In genomic region chr17:42313773-42314566, GRCh38 we compare ENCODE assay signal across 11 cellular contexts. TPM values are rescaled to one million over a fixed set of nuclear protein-coding genes. Genes with fewer than 3 reads are reported as not detected.
A peak's percentile ranks its signal among the peaks of the same experiment; 100 is the strongest.
DNase-seq lines count a peak whose midpoint lies in the region; ATAC-seq and TF ChIP-seq lines count a peak whose summit lies in the region.
"Had no signal": no experiment of that assay in that cellular context is flagged by ENCODE, and none has a peak within 500 bp of the region (broad histone marks: within the 10 kb centered on the region; RNA-seq: fewer than 3 reads in every experiment).

No MANE protein-coding gene starts in this region.

- DNase-seq in CD4-positive, alpha-beta T cell = peak in 5 of 10 experiments; percentile 26 to 61 (median 35)
- no peak for DNase-seq in activated naive CD4-positive, alpha-beta T cell treated with anti-CD3 and anti-CD28 coated beads, Interleukin-2, amount 50 U/mL, for 72 hours (ENCODE audit: low spot score in 2 of 2)
- no peak for DNase-seq in naive B cell
- no peak for DNase-seq in iPS-NIHi7 (ENCODE audit: extremely low spot score)
- DNase-seq in epidermal melanocyte (ENCODE audit: insufficient read length, low spot score) = no peak
- no peak for DNase-seq in NK-92 (lab: John Stamatoyannopoulos, UW; ENCODE audit: unreplicated experiment)
- DNase-seq: GOT3, NCI-H1436 had no signal

- H3K36me3 Mint-ChIP-seq in CD4-positive, alpha-beta T cell (ENCODE audit: low read depth) = peaks cover 72% of the 10 kb centered on the region
- H3K36me3 Mint-ChIP-seq in activated naive CD4-positive, alpha-beta T cell treated with anti-CD3 and anti-CD28 coated beads, Interleukin-2, amount 50 U/mL, for 72 hours = peaks cover 22 to 53% of the 10 kb centered on the region in 2 donors
- peaks cover 0 to 8% of the 10 kb centered on the region in 2 donors for H3K36me3 Mint-ChIP-seq in naive B cell

- peaks cover 85% of the 10 kb centered on the region for H3K4me1 Mint-ChIP-seq in CD4-positive, alpha-beta T cell (ENCODE audit: low read depth)
- peaks cover 42 to 76% (median 52%) of the 10 kb centered on the region in 3 donors for H3K4me1 Mint-ChIP-seq in naive B cell

- H3K27me3 Mint-ChIP-seq in CD4-positive, alpha-beta T cell = no peaks in the 10 kb centered on the region
- H3K27me3 Mint-ChIP-seq in naive B cell = no peaks in the 10 kb centered on the region

- peak overlapping the region; percentile 77 for H3K4me3 Mint-ChIP-seq in CD4-positive, alpha-beta T cell
- peak overlapping the region in 7 of 8 donors; percentile 16 to 84 (median 59) for H3K4me3 Mint-ChIP-seq in naive B cell

- peaks cover 43% of the 10 kb centered on the region for H3F3A ChIP-seq in Loucy (ENCODE audit: low read depth)

- H3K79me2 ChIP-seq in Loucy (ENCODE audit: insufficient read depth, low read length) = peaks cover 50% of the 10 kb centered on the region
- H3K79me2 ChIP-seq: parathyroid adenoma had no signal

- H3K9ac ChIP-seq in Loucy (ENCODE audit: low read depth, low read length, poor library complexity, severe bottlenecking) = peak overlapping the region; percentile 95
- H3K9ac ChIP-seq: parathyroid adenoma had no signal

- peak overlapping the region; percentile 82 for H3K27ac Mint-ChIP-seq in CD4-positive, alpha-beta T cell
- peak overlapping the region; percentile 47 to 95 for H3K27ac Mint-ChIP-seq in activated naive CD4-positive, alpha-beta T cell treated with anti-CD3 and anti-CD28 coated beads, Interleukin-2, amount 50 U/mL, for 72 hours
- H3K27ac Mint-ChIP-seq in naive B cell = peak overlapping the region in 4 of 6 donors; percentile 4 to 97 (median 74)

- CTCF ChIA-PET in CD4-positive, alpha-beta T cell (lab: Charles Lee) = interaction anchor here (1.7 to 15.7 kb wide), 4 partner anchors 10 to 92 kb away, joined by 3 to 187 read pairs (median 44); no protein-coding TSS in a partner anchor

- no peak for TF ChIP-seq CTCF in CD4-positive, alpha-beta T cell (IDR thresholded peaks at IDR 0.05)
- no peak for TF ChIP-seq CTCF in Loucy (conservative IDR thresholded peaks at IDR 0.05; ENCODE audit: low read length)

- peak overlapping the region; percentile 73 for H3K4me3 ChIP-seq in Loucy (ENCODE audit: low read length, poor library complexity, severe bottlenecking)

- H3K9me2 ChIP-seq in Loucy (replicated peaks; ENCODE audit: low read depth, low read length) = no peaks in the 10 kb centered on the region

- H3K9me3 ChIP-seq in CD4-positive, alpha-beta T cell (ENCODE audit: control insufficient read depth, low read length) = no peaks in the 10 kb centered on the region
- H3K9me3 ChIP-seq in Loucy (ENCODE audit: insufficient read depth, low read depth, low read length) = no peaks in the 10 kb centered on the region

- intact Hi-C loops in CD4-positive, alpha-beta T cell (cut with DNase I, micrococcal nuclease) = loop anchor here in 1 of 2 experiments (1.0 to 2.0 kb wide), 2 partner anchors 23 to 92 kb away; no protein-coding TSS in a partner anchor

- peak overlapping the region; percentile 97 for H3K4me2 ChIP-seq in Loucy (ENCODE audit: low read depth, low read length, poor library complexity, severe bottlenecking)

- no peaks in the 10 kb centered on the region for H4K20me1 ChIP-seq in Loucy (ENCODE audit: insufficient read depth, low read length, poor library complexity, severe bottlenecking)

- H3K9me3 Mint-ChIP-seq in CD4-positive, alpha-beta T cell = no peaks in the 10 kb centered on the region
- no peaks in the 10 kb centered on the region for H3K9me3 Mint-ChIP-seq in activated naive CD4-positive, alpha-beta T cell treated with anti-CD3 and anti-CD28 coated beads, Interleukin-2, amount 50 U/mL, for 72 hours
- no peaks in the 10 kb centered on the region for H3K9me3 Mint-ChIP-seq in naive B cell

- peak; percentile 25 for ATAC-seq in CD4-positive, alpha-beta T cell (ENCODE audit: poor library complexity)
- ATAC-seq in activated naive CD4-positive, alpha-beta T cell treated with anti-CD3 and anti-CD28 coated beads, Interleukin-2, amount 50 U/mL, for 72 hours = peak in 1 of 2 donors; percentile 9
- no peak for ATAC-seq in naive B cell (ENCODE audit: low read depth in 2 of 2)
- no peak for ATAC-seq in HG03354 (IDR thresholded peaks at IDR 0.05; ENCODE audit: poor library complexity, severe bottlenecking, unreplicated experiment)

- peaks cover 90% of the 10 kb centered on the region for H3K4me1 ChIP-seq in Loucy (ENCODE audit: insufficient read depth, low read length, poor library complexity, severe bottlenecking)
- H3K4me1 ChIP-seq: parathyroid adenoma had no signal

- H2AFZ ChIP-seq in Loucy (ENCODE audit: low read length) = no peak overlapping the region
- H2AFZ ChIP-seq: parathyroid adenoma had no signal

- POLR2A ChIA-PET in CD4-positive, alpha-beta T cell (lab: Charles Lee) = interaction anchor here (0.8 to 9.3 kb wide), 10 partner anchors 8 to 222 kb away, joined by 3 to 75 read pairs (median 6); partner anchors contain the start of genes NAGLU, STAT3, STAT5A and STAT5B

- peak overlapping the region; percentile 64 for H3K27ac ChIP-seq in CD4-positive, alpha-beta T cell (ENCODE audit: low read depth, low read length)
- H3K27ac ChIP-seq: parathyroid adenoma had no signal

- no peaks in the 10 kb centered on the region for H3K27me3 ChIP-seq in CD4-positive, alpha-beta T cell (ENCODE audit: control insufficient read depth, insufficient read depth, low read length)
- no peaks in the 10 kb centered on the region for H3K27me3 ChIP-seq in Loucy (ENCODE audit: insufficient read depth, low read length, poor library complexity, severe bottlenecking)

- peaks cover 40% of the 10 kb centered on the region for H3K36me3 ChIP-seq in Loucy (ENCODE audit: insufficient read depth, low read length)

RNA-seq across cellular contexts. Expression of gene STAT5A, which starts 25.7 kb away (rescaled TPM):
- total RNA-seq in CD4-positive, alpha-beta T cell = 100 to 1,000 TPM; 141 to 150 TPM
- total RNA-seq in activated naive CD4-positive, alpha-beta T cell treated with anti-CD3 and anti-CD28 coated beads, Interleukin-2, amount 50 U/mL, for 72 hours = 100 to 1,000 TPM; 171 to 177 TPM
- polyA plus RNA-seq in naive B cell (ENCODE audit: low read depth in 6 of 6) = 10 to 100 TPM; 24.6 to 53.2 (median 45.2) TPM

RNA-seq across cellular contexts. Expression of gene STAT5B, which starts 37.8 kb away (rescaled TPM):
- total RNA-seq in CD4-positive, alpha-beta T cell = 100 to 1,000 TPM in 1 of 2 experiments, 10 to 100 TPM in 1; 99.4 to 104 TPM
- total RNA-seq in activated naive CD4-positive, alpha-beta T cell treated with anti-CD3 and anti-CD28 coated beads, Interleukin-2, amount 50 U/mL, for 72 hours = 100 to 1,000 TPM; 117 to 207 TPM
- polyA plus RNA-seq in naive B cell (ENCODE audit: low read depth in 6 of 6) = 10 to 100 TPM; 22.8 to 52.6 (median 42.6) TPM
